1 cellular context compared by ENCODE assay signal in the genomic region with DNA sequence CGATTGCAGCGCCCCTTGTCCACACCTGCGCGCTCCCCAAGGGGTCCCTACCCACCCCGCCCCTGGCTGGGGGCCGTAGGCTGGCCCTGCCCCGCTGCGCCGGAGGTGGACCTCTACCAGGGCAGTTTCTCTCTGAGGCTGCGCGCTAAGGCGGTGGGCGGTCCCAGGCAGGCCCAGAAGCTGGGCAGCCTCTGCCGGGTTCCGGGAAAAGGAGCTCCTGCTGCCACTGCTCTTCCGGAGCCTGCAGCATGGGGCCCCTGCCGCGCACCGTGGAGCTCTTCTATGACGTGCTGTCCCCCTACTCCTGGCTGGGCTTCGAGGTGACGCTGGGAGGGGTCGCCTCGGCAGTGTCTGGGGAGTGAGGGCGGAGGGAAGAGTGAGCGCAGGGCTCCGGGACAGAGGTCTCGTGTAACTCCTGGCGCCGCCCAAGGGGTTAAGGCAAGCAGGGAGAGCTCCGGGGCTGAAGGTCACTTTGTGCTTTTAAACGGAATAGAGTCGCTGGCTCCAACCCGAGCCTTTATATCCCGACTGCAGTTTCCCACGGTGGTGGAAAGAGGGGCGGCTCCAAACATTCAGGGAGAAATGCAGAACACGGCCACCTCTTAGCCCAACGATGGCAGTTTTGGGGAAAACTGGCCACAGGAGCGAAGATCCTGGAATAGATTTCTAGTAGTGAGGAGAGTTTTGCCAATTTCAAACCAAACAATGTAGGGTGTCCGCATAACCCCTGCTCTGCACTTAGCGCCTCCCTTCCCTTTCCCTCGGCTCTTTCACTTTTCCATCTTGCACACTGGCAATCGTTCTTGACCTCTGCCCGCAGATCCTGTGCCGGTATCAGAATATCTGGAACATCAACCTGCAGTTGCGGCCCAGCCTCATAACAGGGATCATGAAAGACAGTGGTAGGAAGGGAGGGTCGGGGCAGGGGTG.
TF ChIP-seq lines count a peak whose summit lies in the region.

A gene (plus strand): TSS at position 176 of the 930 bp plus-strand sequence. CDS start 73 bp downstream, at position 249.

TF ChIP-seq in K562, 482 proteins besides CTCF, POLR2A, EP300 and RAD21 (continued from another document and continues in another):
- TF ChIP-seq ZBTB7A (IDR thresholded peaks at IDR 0.05; ENCODE audit: borderline replicate concordance, control insufficient read depth, low read depth, low read length): peak; percentile 94
- TF ChIP-seq HCFC1 (IDR thresholded peaks at IDR 0.05; ENCODE audit: low read depth, low read length): peak; percentile 41
- peak; percentile 67 for TF ChIP-seq SMARCA4 (IDR thresholded peaks at IDR 0.05)
- TF ChIP-seq MAZ (CRISPR knock-in tag; conservative IDR thresholded peaks at IDR 0.05 in 1 of 2, IDR thresholded peaks at IDR 0.05 in 1 of 2): peak; percentile 81 to 91
- peak in 1 of 2 experiments; percentile 87; a peak in 1 of 4 replicates for TF ChIP-seq KDM4B (IDR thresholded peaks at IDR 0.05; ENCODE audit: borderline replicate concordance in 2 of 2, low read depth in 1 of 2)
- TF ChIP-seq SMAD4 (CRISPR knock-in tag; conservative IDR thresholded peaks at IDR 0.05): peak; percentile 73
- TF ChIP-seq, protein P1, sequence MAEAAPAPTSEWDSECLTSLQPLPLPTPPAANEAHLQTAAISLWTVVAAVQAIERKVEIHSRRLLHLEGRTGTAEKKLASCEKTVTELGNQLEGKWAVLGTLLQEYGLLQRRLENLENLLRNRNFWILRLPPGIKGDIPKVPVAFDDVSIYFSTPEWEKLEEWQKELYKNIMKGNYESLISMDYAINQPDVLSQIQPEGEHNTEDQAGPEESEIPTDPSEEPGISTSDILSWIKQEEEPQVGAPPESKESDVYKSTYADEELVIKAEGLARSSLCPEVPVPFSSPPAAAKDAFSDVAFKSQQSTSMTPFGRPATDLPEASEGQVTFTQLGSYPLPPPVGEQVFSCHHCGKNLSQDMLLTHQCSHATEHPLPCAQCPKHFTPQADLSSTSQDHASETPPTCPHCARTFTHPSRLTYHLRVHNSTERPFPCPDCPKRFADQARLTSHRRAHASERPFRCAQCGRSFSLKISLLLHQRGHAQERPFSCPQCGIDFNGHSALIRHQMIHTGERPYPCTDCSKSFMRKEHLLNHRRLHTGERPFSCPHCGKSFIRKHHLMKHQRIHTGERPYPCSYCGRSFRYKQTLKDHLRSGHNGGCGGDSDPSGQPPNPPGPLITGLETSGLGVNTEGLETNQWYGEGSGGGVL (CRISPR knock-in tag; IDR thresholded peaks at IDR 0.05): no peak
- TF ChIP-seq, protein P2, sequence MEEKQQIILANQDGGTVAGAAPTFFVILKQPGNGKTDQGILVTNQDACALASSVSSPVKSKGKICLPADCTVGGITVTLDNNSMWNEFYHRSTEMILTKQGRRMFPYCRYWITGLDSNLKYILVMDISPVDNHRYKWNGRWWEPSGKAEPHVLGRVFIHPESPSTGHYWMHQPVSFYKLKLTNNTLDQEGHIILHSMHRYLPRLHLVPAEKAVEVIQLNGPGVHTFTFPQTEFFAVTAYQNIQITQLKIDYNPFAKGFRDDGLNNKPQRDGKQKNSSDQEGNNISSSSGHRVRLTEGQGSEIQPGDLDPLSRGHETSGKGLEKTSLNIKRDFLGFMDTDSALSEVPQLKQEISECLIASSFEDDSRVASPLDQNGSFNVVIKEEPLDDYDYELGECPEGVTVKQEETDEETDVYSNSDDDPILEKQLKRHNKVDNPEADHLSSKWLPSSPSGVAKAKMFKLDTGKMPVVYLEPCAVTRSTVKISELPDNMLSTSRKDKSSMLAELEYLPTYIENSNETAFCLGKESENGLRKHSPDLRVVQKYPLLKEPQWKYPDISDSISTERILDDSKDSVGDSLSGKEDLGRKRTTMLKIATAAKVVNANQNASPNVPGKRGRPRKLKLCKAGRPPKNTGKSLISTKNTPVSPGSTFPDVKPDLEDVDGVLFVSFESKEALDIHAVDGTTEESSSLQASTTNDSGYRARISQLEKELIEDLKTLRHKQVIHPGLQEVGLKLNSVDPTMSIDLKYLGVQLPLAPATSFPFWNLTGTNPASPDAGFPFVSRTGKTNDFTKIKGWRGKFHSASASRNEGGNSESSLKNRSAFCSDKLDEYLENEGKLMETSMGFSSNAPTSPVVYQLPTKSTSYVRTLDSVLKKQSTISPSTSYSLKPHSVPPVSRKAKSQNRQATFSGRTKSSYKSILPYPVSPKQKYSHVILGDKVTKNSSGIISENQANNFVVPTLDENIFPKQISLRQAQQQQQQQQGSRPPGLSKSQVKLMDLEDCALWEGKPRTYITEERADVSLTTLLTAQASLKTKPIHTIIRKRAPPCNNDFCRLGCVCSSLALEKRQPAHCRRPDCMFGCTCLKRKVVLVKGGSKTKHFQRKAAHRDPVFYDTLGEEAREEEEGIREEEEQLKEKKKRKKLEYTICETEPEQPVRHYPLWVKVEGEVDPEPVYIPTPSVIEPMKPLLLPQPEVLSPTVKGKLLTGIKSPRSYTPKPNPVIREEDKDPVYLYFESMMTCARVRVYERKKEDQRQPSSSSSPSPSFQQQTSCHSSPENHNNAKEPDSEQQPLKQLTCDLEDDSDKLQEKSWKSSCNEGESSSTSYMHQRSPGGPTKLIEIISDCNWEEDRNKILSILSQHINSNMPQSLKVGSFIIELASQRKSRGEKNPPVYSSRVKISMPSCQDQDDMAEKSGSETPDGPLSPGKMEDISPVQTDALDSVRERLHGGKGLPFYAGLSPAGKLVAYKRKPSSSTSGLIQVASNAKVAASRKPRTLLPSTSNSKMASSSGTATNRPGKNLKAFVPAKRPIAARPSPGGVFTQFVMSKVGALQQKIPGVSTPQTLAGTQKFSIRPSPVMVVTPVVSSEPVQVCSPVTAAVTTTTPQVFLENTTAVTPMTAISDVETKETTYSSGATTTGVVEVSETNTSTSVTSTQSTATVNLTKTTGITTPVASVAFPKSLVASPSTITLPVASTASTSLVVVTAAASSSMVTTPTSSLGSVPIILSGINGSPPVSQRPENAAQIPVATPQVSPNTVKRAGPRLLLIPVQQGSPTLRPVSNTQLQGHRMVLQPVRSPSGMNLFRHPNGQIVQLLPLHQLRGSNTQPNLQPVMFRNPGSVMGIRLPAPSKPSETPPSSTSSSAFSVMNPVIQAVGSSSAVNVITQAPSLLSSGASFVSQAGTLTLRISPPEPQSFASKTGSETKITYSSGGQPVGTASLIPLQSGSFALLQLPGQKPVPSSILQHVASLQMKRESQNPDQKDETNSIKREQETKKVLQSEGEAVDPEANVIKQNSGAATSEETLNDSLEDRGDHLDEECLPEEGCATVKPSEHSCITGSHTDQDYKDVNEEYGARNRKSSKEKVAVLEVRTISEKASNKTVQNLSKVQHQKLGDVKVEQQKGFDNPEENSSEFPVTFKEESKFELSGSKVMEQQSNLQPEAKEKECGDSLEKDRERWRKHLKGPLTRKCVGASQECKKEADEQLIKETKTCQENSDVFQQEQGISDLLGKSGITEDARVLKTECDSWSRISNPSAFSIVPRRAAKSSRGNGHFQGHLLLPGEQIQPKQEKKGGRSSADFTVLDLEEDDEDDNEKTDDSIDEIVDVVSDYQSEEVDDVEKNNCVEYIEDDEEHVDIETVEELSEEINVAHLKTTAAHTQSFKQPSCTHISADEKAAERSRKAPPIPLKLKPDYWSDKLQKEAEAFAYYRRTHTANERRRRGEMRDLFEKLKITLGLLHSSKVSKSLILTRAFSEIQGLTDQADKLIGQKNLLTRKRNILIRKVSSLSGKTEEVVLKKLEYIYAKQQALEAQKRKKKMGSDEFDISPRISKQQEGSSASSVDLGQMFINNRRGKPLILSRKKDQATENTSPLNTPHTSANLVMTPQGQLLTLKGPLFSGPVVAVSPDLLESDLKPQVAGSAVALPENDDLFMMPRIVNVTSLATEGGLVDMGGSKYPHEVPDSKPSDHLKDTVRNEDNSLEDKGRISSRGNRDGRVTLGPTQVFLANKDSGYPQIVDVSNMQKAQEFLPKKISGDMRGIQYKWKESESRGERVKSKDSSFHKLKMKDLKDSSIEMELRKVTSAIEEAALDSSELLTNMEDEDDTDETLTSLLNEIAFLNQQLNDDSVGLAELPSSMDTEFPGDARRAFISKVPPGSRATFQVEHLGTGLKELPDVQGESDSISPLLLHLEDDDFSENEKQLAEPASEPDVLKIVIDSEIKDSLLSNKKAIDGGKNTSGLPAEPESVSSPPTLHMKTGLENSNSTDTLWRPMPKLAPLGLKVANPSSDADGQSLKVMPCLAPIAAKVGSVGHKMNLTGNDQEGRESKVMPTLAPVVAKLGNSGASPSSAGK (IDR thresholded peaks at IDR 0.05): peak; percentile 83
- no peak for TF ChIP-seq DNMT1 (IDR thresholded peaks at IDR 0.05)
- TF ChIP-seq CBX1 (IDR thresholded peaks at IDR 0.05; ENCODE audit: low read depth): peak; percentile 94
- TF ChIP-seq MCM7 (IDR thresholded peaks at IDR 0.05): no peak
- TF ChIP-seq RAD51 (IDR thresholded peaks at IDR 0.05; ENCODE audit: borderline replicate concordance, low read depth): no peak
- peak; percentile 90; the same call in 1 of the 2 replicates for TF ChIP-seq GABPB2 (CRISPR knock-in tag; conservative IDR thresholded peaks at IDR 0.05)
- 0 out of 2 replicates have a peak, but pooled peaks have one; percentile 29 for TF ChIP-seq ERF (CRISPR knock-in tag; IDR thresholded peaks at IDR 0.05)
- TF ChIP-seq ZFPM2 (CRISPR knock-in tag; IDR thresholded peaks at IDR 0.05): 0 out of 2 replicates have a peak, but pooled peaks have one; percentile 19
- no peak for TF ChIP-seq IRF2 (CRISPR knock-in tag; IDR thresholded peaks at IDR 0.05)
- 0 out of 2 replicates have a peak, but pooled peaks have one; percentile 21 for TF ChIP-seq GTF2F1 (IDR thresholded peaks at IDR 0.05; ENCODE audit: low read depth, low read length)
- TF ChIP-seq GTF2E2 (tag; IDR thresholded peaks at IDR 0.05): peak; percentile 87
- TF ChIP-seq, protein P3, sequence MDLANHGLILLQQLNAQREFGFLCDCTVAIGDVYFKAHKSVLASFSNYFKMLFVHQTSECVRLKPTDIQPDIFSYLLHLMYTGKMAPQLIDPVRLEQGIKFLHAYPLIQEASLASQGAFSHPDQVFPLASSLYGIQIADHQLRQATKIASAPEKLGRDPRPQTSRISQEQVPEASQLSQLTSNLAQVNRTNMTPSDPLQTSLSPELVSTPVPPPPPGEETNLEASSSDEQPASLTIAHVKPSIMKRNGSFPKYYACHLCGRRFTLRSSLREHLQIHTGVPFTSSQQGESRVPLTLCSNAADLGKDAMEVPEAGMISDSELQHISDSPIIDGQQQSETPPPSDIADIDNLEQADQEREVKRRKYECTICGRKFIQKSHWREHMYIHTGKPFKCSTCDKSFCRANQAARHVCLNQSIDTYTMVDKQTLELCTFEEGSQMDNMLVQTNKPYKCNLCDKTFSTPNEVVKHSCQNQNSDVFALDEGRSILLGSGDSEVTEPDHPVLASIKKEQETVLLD (IDR thresholded peaks at IDR 0.05): peak; percentile 67
- TF ChIP-seq GATAD2B (IDR thresholded peaks at IDR 0.05; ENCODE audit: borderline replicate concordance): peak; percentile 56; the same call in 1 of the 2 replicates
- peak; percentile 86 for TF ChIP-seq TBP (optimal IDR thresholded peaks at IDR 0.05; ENCODE audit: low read depth, low read length)
- peak; percentile 1; the same call in 1 of the 2 replicates for TF ChIP-seq SPI1 (IDR thresholded peaks at IDR 0.05; ENCODE audit: borderline replicate concordance, low read depth, low read length)
- TF ChIP-seq BCOR (IDR thresholded peaks at IDR 0.05): 0 out of 2 replicates have a peak, but pooled peaks have one; percentile 36
- TF ChIP-seq, protein P4, sequence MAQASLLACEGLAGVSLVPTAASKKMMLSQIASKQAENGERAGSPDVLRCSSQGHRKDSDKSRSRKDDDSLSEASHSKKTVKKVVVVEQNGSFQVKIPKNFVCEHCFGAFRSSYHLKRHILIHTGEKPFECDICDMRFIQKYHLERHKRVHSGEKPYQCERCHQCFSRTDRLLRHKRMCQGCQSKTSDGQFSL (CRISPR knock-in tag; IDR thresholded peaks at IDR 0.05): peak; percentile 43; the same call in 1 of the 2 replicates
- TF ChIP-seq, protein P4 (tag; IDR thresholded peaks at IDR 0.05): no peak
- TF ChIP-seq POLR3A (IDR thresholded peaks at IDR 0.05; ENCODE audit: borderline replicate concordance, extremely low read depth, insufficient read depth, insufficient read length): no peak
- peak; percentile 50 for TF ChIP-seq CCNT2 (IDR thresholded peaks at IDR 0.05; ENCODE audit: borderline replicate concordance, extremely low read depth, insufficient read length, low read depth, low read length)
- no peak for TF ChIP-seq NCOA4 (IDR thresholded peaks at IDR 0.05; ENCODE audit: partially characterized antibody)
- TF ChIP-seq PHF20 (IDR thresholded peaks at IDR 0.05; ENCODE audit: partially characterized antibody): peak; percentile 86
- TF ChIP-seq, protein P5, sequence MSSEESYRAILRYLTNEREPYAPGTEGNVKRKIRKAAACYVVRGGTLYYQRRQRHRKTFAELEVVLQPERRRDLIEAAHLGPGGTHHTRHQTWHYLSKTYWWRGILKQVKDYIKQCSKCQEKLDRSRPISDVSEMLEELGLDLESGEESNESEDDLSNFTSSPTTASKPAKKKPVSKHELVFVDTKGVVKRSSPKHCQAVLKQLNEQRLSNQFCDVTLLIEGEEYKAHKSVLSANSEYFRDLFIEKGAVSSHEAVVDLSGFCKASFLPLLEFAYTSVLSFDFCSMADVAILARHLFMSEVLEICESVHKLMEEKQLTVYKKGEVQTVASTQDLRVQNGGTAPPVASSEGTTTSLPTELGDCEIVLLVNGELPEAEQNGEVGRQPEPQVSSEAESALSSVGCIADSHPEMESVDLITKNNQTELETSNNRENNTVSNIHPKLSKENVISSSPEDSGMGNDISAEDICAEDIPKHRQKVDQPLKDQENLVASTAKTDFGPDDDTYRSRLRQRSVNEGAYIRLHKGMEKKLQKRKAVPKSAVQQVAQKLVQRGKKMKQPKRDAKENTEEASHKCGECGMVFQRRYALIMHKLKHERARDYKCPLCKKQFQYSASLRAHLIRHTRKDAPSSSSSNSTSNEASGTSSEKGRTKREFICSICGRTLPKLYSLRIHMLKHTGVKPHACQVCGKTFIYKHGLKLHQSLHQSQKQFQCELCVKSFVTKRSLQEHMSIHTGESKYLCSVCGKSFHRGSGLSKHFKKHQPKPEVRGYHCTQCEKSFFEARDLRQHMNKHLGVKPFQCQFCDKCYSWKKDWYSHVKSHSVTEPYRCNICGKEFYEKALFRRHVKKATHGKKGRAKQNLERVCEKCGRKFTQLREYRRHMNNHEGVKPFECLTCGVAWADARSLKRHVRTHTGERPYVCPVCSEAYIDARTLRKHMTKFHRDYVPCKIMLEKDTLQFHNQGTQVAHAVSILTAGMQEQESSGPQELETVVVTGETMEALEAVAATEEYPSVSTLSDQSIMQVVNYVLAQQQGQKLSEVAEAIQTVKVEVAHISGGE (CRISPR knock-in tag; IDR thresholded peaks at IDR 0.05): peak in 1 of 3 experiments; percentile 80; a peak in 2 of 6 replicates
- TF ChIP-seq, protein P6, sequence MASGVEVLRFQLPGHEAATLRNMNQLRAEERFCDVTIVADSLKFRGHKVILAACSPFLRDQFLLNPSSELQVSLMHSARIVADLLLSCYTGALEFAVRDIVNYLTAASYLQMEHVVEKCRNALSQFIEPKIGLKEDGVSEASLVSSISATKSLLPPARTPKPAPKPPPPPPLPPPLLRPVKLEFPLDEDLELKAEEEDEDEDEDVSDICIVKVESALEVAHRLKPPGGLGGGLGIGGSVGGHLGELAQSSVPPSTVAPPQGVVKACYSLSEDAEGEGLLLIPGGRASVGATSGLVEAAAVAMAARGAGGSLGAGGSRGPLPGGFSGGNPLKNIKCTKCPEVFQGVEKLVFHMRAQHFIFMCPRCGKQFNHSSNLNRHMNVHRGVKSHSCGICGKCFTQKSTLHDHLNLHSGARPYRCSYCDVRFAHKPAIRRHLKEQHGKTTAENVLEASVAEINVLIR (CRISPR knock-in tag; IDR thresholded peaks at IDR 0.05): no peak
